ENCODE assay signal across 15 cellular contexts in the genomic region with DNA sequence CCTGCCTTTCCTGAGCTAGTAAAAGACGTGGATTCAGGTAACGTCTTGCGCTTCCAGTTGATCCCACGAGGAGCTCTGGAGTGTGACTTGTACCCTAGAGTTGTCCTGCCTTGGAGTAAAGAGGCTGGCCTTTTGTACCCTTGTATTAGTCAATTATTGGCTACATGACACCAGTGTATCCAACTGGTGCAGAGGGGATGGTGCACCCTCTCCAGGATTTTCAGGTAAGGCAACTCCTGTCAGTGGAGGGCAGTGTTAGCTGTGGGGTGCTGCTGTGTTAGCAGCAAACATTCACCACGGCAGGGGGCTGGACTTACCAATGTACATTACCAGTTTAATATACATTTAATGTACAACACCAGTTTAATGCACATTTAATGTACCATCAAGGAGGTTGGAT.
DNase-seq lines count a peak whose midpoint lies in the region; ATAC-seq and TF ChIP-seq lines count a peak whose summit lies in the region.
"Had no signal": no experiment of that assay in that cellular context is flagged by ENCODE, and none has a peak within 500 bp of the region (broad histone marks: within the 10 kb centered on the region; RNA-seq: fewer than 3 reads in every experiment).

No MANE protein-coding gene starts in this region.

- H3K27me3 ChIP-seq in right atrium auricular region (no peaks in the 10 kb centered on the region), adrenal gland (no peaks in the 10 kb centered on the region)
- H3K27me3 ChIP-seq: cardiac muscle cell, thyroid gland had no signal

- H3K36me3 Mint-ChIP-seq in activated CD4-positive, alpha-beta T cell treated with anti-CD3 and anti-CD28 coated beads, Interleukin-2, amount 10 ng/mL, durations not matched to agents 7 days and 5 days (ENCODE audit: low read depth): no peaks in the 10 kb centered on the region

- POLR2A ChIA-PET in OCI-LY7 (lab: Charles Lee) (interaction anchor here (0.6 kb wide), 1 partner anchor 1681 kb away, joined by 3 read pairs; no protein-coding TSS in a partner anchor), GM10248 (lab: Yijun Ruan, JAX) (no interaction called here)
- POLR2A ChIA-PET in activated CD4-positive, alpha-beta T cell treated with anti-CD3 and anti-CD28 coated beads, Interleukin-2, amount 10 ng/mL, durations not matched to agents 7 days and 5 days (lab: Charles Lee): no interaction called here

- no TSS peak for BruUV-seq in OCI-LY7 (replicated peaks; lab: Mats Ljungman, UMichigan)

- H3K36me3 ChIP-seq in right atrium auricular region (no peaks in the 10 kb centered on the region), OCI-LY7 (ENCODE audit: insufficient read depth, low read length) (no peaks in the 10 kb centered on the region), adrenal gland (replicated peaks in 1 of 2) (no peaks in the 10 kb centered on the region)
- H3K36me3 ChIP-seq: cardiac muscle cell, thyroid gland had no signal

- 62 to 77% (median 69%) methylated on average over 5 of the region's 5 CpGs for WGBS in adrenal gland, 4 donors

- H2AFZ ChIP-seq in OCI-LY7 (ENCODE audit: low read length): no peak overlapping the region

- H3K4me1 ChIP-seq in right atrium auricular region (peaks cover 0 to 15% of the 10 kb centered on the region in 2 donors), OCI-LY7 (ENCODE audit: insufficient read depth, low read length, poor library complexity, severe bottlenecking) (no peaks in the 10 kb centered on the region), adrenal gland (replicated peaks in 1 of 2) (peaks cover 23 to 24% of the 10 kb centered on the region in 2 donors)

- no peak overlapping the region for H3K27ac ChIP-seq in right atrium auricular region
- H3K27ac ChIP-seq in OCI-LY7 (ENCODE audit: low read depth, low read length, poor library complexity, severe bottlenecking): no peak overlapping the region
- no peak overlapping the region for H3K27ac ChIP-seq in adrenal gland
- H3K27ac ChIP-seq: cardiac muscle cell, thyroid gland had no signal

- H3K4me3 ChIP-seq in right atrium auricular region (no peak overlapping the region), OCI-LY7 (ENCODE audit: low read depth, low read length, poor library complexity, severe bottlenecking) (no peak overlapping the region), adrenal gland (no peak overlapping the region)
- H3K4me3 ChIP-seq: cardiac muscle cell, thyroid gland had no signal

- H3K9me3 ChIP-seq in right atrium auricular region (no peaks in the 10 kb centered on the region), OCI-LY7 (ENCODE audit: low read length) (no peaks in the 10 kb centered on the region), adrenal gland (replicated peaks in 1 of 3) (no peaks in the 10 kb centered on the region)
- H3K9me3 ChIP-seq: thyroid gland had no signal

- peaks cover 2% of the 10 kb centered on the region for H3K27me3 Mint-ChIP-seq in activated CD4-positive, alpha-beta T cell treated with anti-CD3 and anti-CD28 coated beads, Interleukin-2, amount 10 ng/mL, durations not matched to agents 7 days and 5 days

- H3K9me2 ChIP-seq in OCI-LY7 (ENCODE audit: insufficient read depth, low read length): no peaks in the 10 kb centered on the region

- H3K4me1 Mint-ChIP-seq in activated CD4-positive, alpha-beta T cell treated with anti-CD3 and anti-CD28 coated beads, Interleukin-2, amount 10 ng/mL, durations not matched to agents 7 days and 5 days: peaks cover 6% of the 10 kb centered on the region

- intact Hi-C loops in Right ventricle myocardium inferior (cut with DNase I) (no loop called here), OCI-LY7 (cut with micrococcal nuclease; ENCODE audit: unreplicated experiment) (no loop called here), adrenal gland (cut with DNase I) (no loop called here)

- no peaks in the 10 kb centered on the region for H4K20me1 ChIP-seq in OCI-LY7 (ENCODE audit: insufficient read depth, low read length)

- TF ChIP-seq POLR2A in adrenal gland (IDR thresholded peaks at IDR 0.05): no peak

- DNase-seq in right atrium auricular region (ENCODE audit: low spot score) (peak; percentile 38), Right ventricle myocardium inferior (ENCODE audit: missing footprints) (no peak), OCI-LY7 (ENCODE audit: low spot score) (peak; percentile 7), glomerular visceral epithelial cell (ENCODE audit: extremely low spot score) (peak; percentile 27), adrenal gland (no peak), GM10248 (ENCODE audit: extremely low spot score) (no peak)
- no peak for DNase-seq in activated CD4-positive, alpha-beta T cell treated with anti-CD3 and anti-CD28 coated beads, Interleukin-2, amount 10 ng/mL, durations not matched to agents 7 days and 5 days
- DNase-seq: activated naive CD4-positive, alpha-beta T cell treated with Interleukin-2 at 50 U/mL for 16 hours; glutamatergic neuron; retina; stimulated activated CD4-positive, alpha-beta T cell treated with anti-CD3 and anti-CD28 coated beads, Interleukin-1b, Interleukin-23, amount 100 ng/mL, for 48 hours; thyroid gland had no signal

- ATAC-seq in Right ventricle myocardium inferior (no peak), HG02840 (IDR thresholded peaks at IDR 0.05; ENCODE audit: low FRiP score, unreplicated experiment) (no peak)
- ATAC-seq: left lobe of liver had no signal

- no peaks in the 10 kb centered on the region for H3K9me3 Mint-ChIP-seq in activated CD4-positive, alpha-beta T cell treated with anti-CD3 and anti-CD28 coated beads, Interleukin-2, amount 10 ng/mL, durations not matched to agents 7 days and 5 days

- H3K27ac Mint-ChIP-seq in activated CD4-positive, alpha-beta T cell treated with anti-CD3 and anti-CD28 coated beads, Interleukin-2, amount 10 ng/mL, durations not matched to agents 7 days and 5 days: no peak overlapping the region

- no peak overlapping the region for H3K4me3 Mint-ChIP-seq in activated CD4-positive, alpha-beta T cell treated with anti-CD3 and anti-CD28 coated beads, Interleukin-2, amount 10 ng/mL, durations not matched to agents 7 days and 5 days

- no peak overlapping the region for H3K4me2 ChIP-seq in OCI-LY7 (ENCODE audit: low read length)

- TF ChIP-seq CTCF in right atrium auricular region (IDR thresholded peaks at IDR 0.05) (no peak), OCI-LY7 (conservative IDR thresholded peaks at IDR 0.05; ENCODE audit: low read length) (peak; percentile 53), adrenal gland (IDR thresholded peaks at IDR 0.05) (no peak), GM10248 (IDR thresholded peaks at IDR 0.05; ENCODE audit: control extremely low read depth, extremely low read depth, low read depth, missing control alignments) (no peak)

- H3K79me2 ChIP-seq in OCI-LY7 (ENCODE audit: insufficient read depth, low read depth, low read length): no peaks in the 10 kb centered on the region

- CTCF ChIA-PET in OCI-LY7 (lab: Charles Lee; ENCODE audit: unreplicated experiment): no interaction called here
- CTCF ChIA-PET in GM10248 (lab: Yijun Ruan, JAX): no interaction called here
- CTCF ChIA-PET in activated CD4-positive, alpha-beta T cell treated with anti-CD3 and anti-CD28 coated beads, Interleukin-2, amount 10 ng/mL, durations not matched to agents 7 days and 5 days (lab: Charles Lee): interaction anchor here (1.5 kb wide), 1 partner anchor 9 kb away, joined by 3 read pairs; no protein-coding TSS in a partner anchor

Comparison
In these comparisons a context has a peak if more than half of its experiments do, and no peak if none do; other contexts are left out.
1. DNase-seq: peak in right atrium auricular region (single experiment), OCI-LY7 (single experiment) and glomerular visceral epithelial cell (single experiment); none in Right ventricle myocardium inferior (single experiment), adrenal gland (0 of 7), GM10248 (single experiment) and activated CD4-positive, alpha-beta T cell treated with anti-CD3 and anti-CD28 coated beads, Interleukin-2, amount 10 ng/mL, durations not matched to agents 7 days and 5 days (single experiment).